ENCODE assay signal across 22 cellular contexts in the genomic region with DNA sequence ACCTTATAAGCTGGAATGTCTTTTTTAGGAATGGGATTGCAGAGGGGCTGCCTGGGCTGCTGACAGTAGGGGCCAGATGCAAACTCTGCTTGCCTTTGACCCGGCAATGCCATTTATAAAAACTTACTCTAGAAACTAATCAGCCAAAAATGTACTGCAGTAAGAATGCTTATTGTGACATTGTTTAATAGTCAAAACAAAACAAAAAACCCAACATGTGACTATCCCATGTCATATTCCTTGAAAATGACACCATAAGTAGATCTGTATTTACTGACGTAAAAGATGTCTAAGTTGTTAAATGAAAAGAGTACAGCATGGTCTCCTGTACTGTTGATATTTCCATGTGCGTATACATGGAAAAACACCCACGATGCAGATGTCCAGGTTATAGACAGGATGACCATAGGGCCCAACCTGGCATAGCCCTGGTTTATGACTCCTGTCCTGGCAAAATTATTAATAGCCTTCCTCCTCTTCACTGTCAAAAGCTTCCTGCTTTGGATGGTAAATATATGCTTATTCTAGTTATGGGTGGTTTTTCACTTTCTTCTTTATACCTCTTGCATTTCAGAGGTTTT.
A peak's percentile ranks its signal among the peaks of the same experiment; 100 is the strongest.
DNase-seq lines count a peak whose midpoint lies in the region; ATAC-seq and TF ChIP-seq lines count a peak whose summit lies in the region.
"Had no signal": no experiment of that assay in that cellular context is flagged by ENCODE, and none has a peak within 500 bp of the region (broad histone marks: within the 10 kb centered on the region; RNA-seq: fewer than 3 reads in every experiment).

No MANE protein-coding gene starts in this region.

- H3K4me1 ChIP-seq in CD8-positive, alpha-beta T cell (ENCODE audit: insufficient read depth, low read length): no peaks in the 10 kb centered on the region
- H3K4me1 ChIP-seq in osteoblast (ENCODE audit: insufficient read depth, low read length): peaks cover 32% of the 10 kb centered on the region

- H3K4me3 Mint-ChIP-seq in CD8-positive, alpha-beta T cell: no peak overlapping the region
- no peak overlapping the region for H3K4me3 Mint-ChIP-seq in stimulated activated memory B cell treated with anti-CD40 and anti-IgM and Interleukin-4, amounts not matched to agents 10 μg/mL and 1 μg/mL and 100 μg/mL, for 72 hours
- H3K4me3 Mint-ChIP-seq: activated B cell treated with CpG ODN at 0.5 μM for 24 hours, memory B cell had no signal

- no peak overlapping the region for H3K4me3 ChIP-seq in CD8-positive, alpha-beta T cell (ENCODE audit: low read depth, low read length)
- H3K4me3 ChIP-seq in osteoblast (ENCODE audit: insufficient read depth, low read length): no peak overlapping the region
- H3K4me3 ChIP-seq: heart left ventricle had no signal

- intact Hi-C loops in CD8-positive, alpha-beta T cell (cut with DNase I, micrococcal nuclease): no loop called here

- H3K27ac ChIP-seq in CD8-positive, alpha-beta T cell (ENCODE audit: low read depth, low read length): no peak overlapping the region
- peak overlapping the region; percentile 13; the same call in 1 of the 2 replicates for H3K27ac ChIP-seq in VCaP
- H3K27ac ChIP-seq in epithelial cell of prostate: peak overlapping the region; percentile 83
- H3K27ac ChIP-seq in osteoblast (ENCODE audit: low read depth, low read length): peak overlapping the region; percentile 95

- POLR2A ChIA-PET in CD8-positive, alpha-beta T cell (lab: Charles Lee): no interaction called here

- H3K27ac Mint-ChIP-seq in CD8-positive, alpha-beta T cell: peak overlapping the region; percentile 34
- no peak overlapping the region for H3K27ac Mint-ChIP-seq in stimulated activated memory B cell treated with anti-CD40 and anti-IgM and Interleukin-4, amounts not matched to agents 10 μg/mL and 1 μg/mL and 100 μg/mL, for 72 hours
- H3K27ac Mint-ChIP-seq: activated B cell treated with CpG ODN at 0.5 μM for 24 hours; activated T-helper 2 cell treated with anti-CD3 and anti-CD28 coated beads, Interferon-gamma antibody, Interleukin-2, Interleukin-4, amounts not matched to agents 10 μg/mL and 5 μg/mL and 100 μg/mL, durations not matched to agents 14 hours and 24 hours and 36 hours; memory B cell had no signal

- H3K9me3 Mint-ChIP-seq in CD8-positive, alpha-beta T cell: no peaks in the 10 kb centered on the region
- H3K9me3 Mint-ChIP-seq in stimulated activated memory B cell treated with anti-CD40 and anti-IgM and Interleukin-4, amounts not matched to agents 10 μg/mL and 1 μg/mL and 100 μg/mL, for 72 hours: no peaks in the 10 kb centered on the region
- H3K9me3 Mint-ChIP-seq: activated B cell treated with CpG ODN at 0.5 μM for 24 hours; activated T-helper 2 cell treated with anti-CD3 and anti-CD28 coated beads, Interferon-gamma antibody, Interleukin-2, Interleukin-4, amounts not matched to agents 10 μg/mL and 5 μg/mL and 100 μg/mL, durations not matched to agents 14 hours and 24 hours and 36 hours; memory B cell had no signal

- no peaks in the 10 kb centered on the region for H4K20me1 ChIP-seq in osteoblast (ENCODE audit: insufficient read depth, low read length)

- peak overlapping the region; percentile 45 for H3K4me2 ChIP-seq in osteoblast (ENCODE audit: insufficient read depth, low read length)

- peaks cover 86% of the 10 kb centered on the region for H3K36me3 Mint-ChIP-seq in CD8-positive, alpha-beta T cell
- peaks cover 62% of the 10 kb centered on the region for H3K36me3 Mint-ChIP-seq in stimulated activated memory B cell treated with anti-CD40 and anti-IgM and Interleukin-4, amounts not matched to agents 10 μg/mL and 1 μg/mL and 100 μg/mL, for 72 hours

- peaks cover 3% of the 10 kb centered on the region for H3K4me1 Mint-ChIP-seq in CD8-positive, alpha-beta T cell (ENCODE audit: low read depth)
- H3K4me1 Mint-ChIP-seq in stimulated activated memory B cell treated with anti-CD40 and anti-IgM and Interleukin-4, amounts not matched to agents 10 μg/mL and 1 μg/mL and 100 μg/mL, for 72 hours: no peaks in the 10 kb centered on the region
- H3K4me1 Mint-ChIP-seq: activated B cell treated with CpG ODN at 0.5 μM for 24 hours, memory B cell had no signal

- H3K27me3 ChIP-seq in CD8-positive, alpha-beta T cell (ENCODE audit: insufficient read depth, low read length): no peaks in the 10 kb centered on the region
- H3K27me3 ChIP-seq in osteoblast (ENCODE audit: insufficient read depth, low read length): no peaks in the 10 kb centered on the region
- H3K27me3 ChIP-seq: heart left ventricle had no signal

- TF ChIP-seq CTCF in CD8-positive, alpha-beta T cell (IDR thresholded peaks at IDR 0.05): no peak
- TF ChIP-seq CTCF in VCaP (conservative IDR thresholded peaks at IDR 0.05) (no peak), osteoblast (IDR thresholded peaks at IDR 0.05; ENCODE audit: extremely low read depth, low read depth, low read length) (no peak), GM10266 (IDR thresholded peaks at IDR 0.05; ENCODE audit: control insufficient read depth, insufficient read depth, low read depth, missing control alignments) (no peak)

- no peak overlapping the region for H2AFZ ChIP-seq in osteoblast (ENCODE audit: low read length)

- H3K79me2 ChIP-seq in osteoblast (ENCODE audit: insufficient read depth, low read length): no peaks in the 10 kb centered on the region

- H3K9me3 ChIP-seq in CD8-positive, alpha-beta T cell (ENCODE audit: low read length): no peaks in the 10 kb centered on the region
- no peaks in the 10 kb centered on the region for H3K9me3 ChIP-seq in osteoblast (ENCODE audit: low read depth, low read length)
- H3K9me3 ChIP-seq: heart left ventricle had no signal

- no peaks in the 10 kb centered on the region for H3K27me3 Mint-ChIP-seq in CD8-positive, alpha-beta T cell (ENCODE audit: low read depth)
- no peaks in the 10 kb centered on the region for H3K27me3 Mint-ChIP-seq in stimulated activated memory B cell treated with anti-CD40 and anti-IgM and Interleukin-4, amounts not matched to agents 10 μg/mL and 1 μg/mL and 100 μg/mL, for 72 hours
- H3K27me3 Mint-ChIP-seq: activated B cell treated with CpG ODN at 0.5 μM for 24 hours, memory B cell had no signal

- peaks cover 26% of the 10 kb centered on the region for H3K36me3 ChIP-seq in CD8-positive, alpha-beta T cell (ENCODE audit: insufficient read depth, low read length)
- H3K36me3 ChIP-seq in osteoblast (ENCODE audit: insufficient read depth, low read length): peaks cover 19% of the 10 kb centered on the region

- CTCF ChIA-PET in CD8-positive, alpha-beta T cell (lab: Charles Lee): no interaction called here

- no peak for DNase-seq in CD8-positive, alpha-beta T cell
- no peak for DNase-seq in epithelial cell of prostate (ENCODE audit: low read depth, low spot score)
- DNase-seq in osteoblast (ENCODE audit: insufficient read length, low spot score, missing footprints): no peak
- no peak for DNase-seq in GM10266 (ENCODE audit: extremely low spot score)
- DNase-seq in stimulated activated naive CD8-positive, alpha-beta T cell treated with anti-CD3 and anti-CD28 coated beads, Interleukin-15, Interleukin-2, amounts not matched to agents 100 U/mL and 50 U/mL, for 24 hours: no peak
- DNase-seq: activated B cell treated with CpG ODN at 0.5 μM for 24 hours; activated CD4-positive, alpha-beta T cell treated with anti-CD3 and anti-CD28 coated beads, Interleukin-2, amount 50 U/mL, for 4 hours; activated CD8-positive, alpha-beta memory T cell treated with anti-CD3 and anti-CD28 coated beads, Interleukin-2, amount 50 U/mL, for 4 hours; C1 segment of cervical spinal cord; Calu3; heart left ventricle; left cardiac atrium; NCI-H1105 treated with DMSO at 0.1 percent for 48 hours; NCI-H2029; NCI-H2227 treated with DMSO at 0.1 percent for 48 hours; NCI-H774; T1000 had no signal

- no peak for ATAC-seq in CD8-positive, alpha-beta T cell
- ATAC-seq in HG03439 (IDR thresholded peaks at IDR 0.05; ENCODE audit: unreplicated experiment): no peak
- no peak for ATAC-seq in stimulated activated naive CD8-positive, alpha-beta T cell treated with anti-CD3 and anti-CD28 coated beads, Interleukin-15, Interleukin-2, amounts not matched to agents 100 U/mL and 50 U/mL, for 24 hours
- no peak for ATAC-seq in stimulated activated memory B cell treated with anti-CD40 and anti-IgM and Interleukin-4, amounts not matched to agents 10 μg/mL and 1 μg/mL and 100 μg/mL, for 72 hours
